1 cellular context compared by ENCODE assay signal in the genomic region with DNA sequence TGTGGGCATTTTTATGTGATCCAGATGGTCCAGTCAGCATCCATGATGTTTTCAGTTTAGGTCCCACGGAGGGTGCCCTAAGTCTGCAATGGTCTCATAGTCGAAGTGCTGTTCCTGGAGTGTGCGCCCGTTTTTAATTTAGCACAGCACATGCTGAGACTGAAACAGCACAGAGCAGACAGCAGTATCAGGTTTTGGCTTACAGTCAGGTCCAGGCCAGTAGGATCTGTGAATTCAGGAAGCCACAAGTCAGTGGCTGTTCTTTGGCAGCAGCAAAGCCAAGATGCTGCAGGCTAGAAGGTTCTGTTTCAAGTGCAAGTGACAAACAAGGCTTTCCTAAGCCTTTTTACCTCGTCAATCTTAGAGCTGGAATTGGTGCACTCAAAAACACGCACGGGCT.
TF ChIP-seq lines count a peak whose summit lies in the region.

No MANE protein-coding gene starts in this region.

TF ChIP-seq in GM12878, 131 proteins besides CTCF, POLR2A, EP300 and RAD21:
- TF ChIP-seq IKZF1 (conservative IDR thresholded peaks at IDR 0.05): no peak
- TF ChIP-seq MEF2B (IDR thresholded peaks at IDR 0.05; ENCODE audit: partially characterized antibody, poor library complexity, severe bottlenecking): no peak
- TF ChIP-seq RUNX3 (IDR thresholded peaks at IDR 0.05; ENCODE audit: low read length): peak; percentile 28; the same call in 1 of the 2 replicates
- no peak for TF ChIP-seq PAX5 (IDR thresholded peaks at IDR 0.05; ENCODE audit: borderline replicate concordance, low read depth, low read length)
